Comparison of ENCODE assay signal across 36 cellular contexts in the genomic region with DNA sequence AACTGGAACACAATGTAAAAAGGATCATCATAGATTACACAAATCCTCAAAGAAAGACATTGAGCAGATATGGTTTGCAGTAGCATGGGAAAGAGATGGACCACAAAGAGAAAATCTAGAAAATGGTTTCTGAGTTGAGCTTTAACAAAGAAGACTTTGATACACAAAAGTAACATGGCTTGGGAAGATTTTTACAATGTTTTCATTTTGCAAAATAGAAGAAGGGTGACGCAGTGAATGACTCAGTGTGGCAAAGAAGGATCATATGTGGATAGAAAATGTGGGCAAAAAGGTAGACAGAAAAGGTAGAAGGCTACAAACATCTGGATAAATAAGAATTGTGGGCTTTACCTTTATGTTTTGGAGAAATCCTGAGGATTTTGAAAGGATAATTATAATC.
DNase-seq lines count a peak whose midpoint lies in the region; ATAC-seq, FAIRE-seq and TF ChIP-seq lines count a peak whose summit lies in the region.
"Had no signal": no experiment of that assay in that cellular context is flagged by ENCODE, and none has a peak within 500 bp of the region (broad histone marks: within the 10 kb centered on the region; RNA-seq: fewer than 3 reads in every experiment).

No MANE protein-coding gene starts in this region.

- H3K4me3 ChIP-seq in GM23338 (no peak overlapping the region), endothelial cell of umbilical vein (replicated peaks in 1 of 3; ENCODE audit: insufficient read depth in 1 of 3, low read depth in 1 of 3, low read length in 3 of 3) (no peak overlapping the region), mesenchymal stem cell (ENCODE audit: insufficient read depth in 1 of 2, low read depth in 1 of 2, low read length in 2 of 2) (no peak overlapping the region), GM23248 (no peak overlapping the region)
- H3K4me3 ChIP-seq: ascending aorta, esophagus squamous epithelium, left lung, pancreas, Peyer's patch, SJCRH30, upper lobe of right lung had no signal

- H3K4me1 ChIP-seq in GM23338 (ENCODE audit: insufficient read depth) (no peaks in the 10 kb centered on the region), endothelial cell of umbilical vein (ENCODE audit: control insufficient read depth, extremely low read depth, insufficient read depth, low read length) (no peaks in the 10 kb centered on the region), mesenchymal stem cell (ENCODE audit: control insufficient read depth, insufficient read depth, low read depth, low read length) (peaks cover 2% of the 10 kb centered on the region), GM23248 (ENCODE audit: insufficient read depth) (no peaks in the 10 kb centered on the region)
- H3K4me1 ChIP-seq: ascending aorta, esophagus squamous epithelium, left lung, pancreas, Peyer's patch, upper lobe of right lung had no signal

- no peak overlapping the region for H2BK12ac ChIP-seq in mesenchymal stem cell (ENCODE audit: low read length in 2 of 2)

- no peak overlapping the region for H2AK5ac ChIP-seq in mesenchymal stem cell (ENCODE audit: low read length, severe bottlenecking)

- TF ChIP-seq POLR2A in endothelial cell of umbilical vein (IDR thresholded peaks at IDR 0.05; ENCODE audit: low read depth, low read length): no peak

- no TSS peak for BruUV-seq in endothelial cell of umbilical vein (replicated peaks; lab: Mats Ljungman, UMichigan)

- intact Hi-C loops in endothelial cell of umbilical vein (cut with micrococcal nuclease) (no loop called here), Right ventricle myocardium inferior (cut with DNase I) (no loop called here)

- no peak for TF ChIP-seq CTCF in GM23338 (conservative IDR thresholded peaks at IDR 0.05; ENCODE audit: low read depth in 2 of 2)
- TF ChIP-seq CTCF in endothelial cell of umbilical vein (IDR thresholded peaks at IDR 0.05; ENCODE audit: extremely low read depth in 1 of 2, insufficient read depth in 1 of 2, low read depth in 1 of 2, low read length in 2 of 2): no peak
- no peak for TF ChIP-seq CTCF in type B pancreatic cell (conservative IDR thresholded peaks at IDR 0.05)

- no peak overlapping the region for H3K4me2 ChIP-seq in GM23338
- no peak overlapping the region for H3K4me2 ChIP-seq in endothelial cell of umbilical vein (ENCODE audit: insufficient read depth, low read length)
- no peak overlapping the region for H3K4me2 ChIP-seq in mesenchymal stem cell (ENCODE audit: low read length, poor library complexity, severe bottlenecking)
- H3K4me2 ChIP-seq in GM23248 (ENCODE audit: unreplicated experiment): no peak overlapping the region

- DNase-seq in GM23338 (ENCODE audit: low spot score): no peak
- DNase-seq in SK-MEL-5 (ENCODE audit: low read depth, low spot score): peak; percentile 41
- peak; percentile 1 for DNase-seq in endothelial cell of umbilical vein (ENCODE audit: low read depth, low spot score)
- DNase-seq in mesenchymal stem cell: peak; percentile 31
- no peak for DNase-seq in GM23248
- no peak for DNase-seq in Right ventricle myocardium inferior (ENCODE audit: missing footprints)
- DNase-seq in NCI-H146 treated with DMSO at 0.1 percent for 48 hours (lab: John Stamatoyannopoulos, UW; ENCODE audit: unreplicated experiment): no peak
- DNase-seq in type B pancreatic cell (ENCODE audit: extremely low spot score, unreplicated experiment): no peak
- DNase-seq: activated B cell treated with CpG ODN at 0.5 μM for 24 hours; activated gamma-delta T cell treated with Interleukin-2 at 50 U/mL for 16 hours; activated naive CD8-positive, alpha-beta T cell treated with anti-CD3 and anti-CD28 coated beads, Interleukin-2, amount 10 ng/mL, durations not matched to agents 7 days and 5 days; activated T-cell treated with anti-CD3 and anti-CD28 coated beads, Interleukin-2, amount 50 U/mL, for 48 hours; CD4-positive, alpha-beta T cell; cerebellar nuclear complex; DND-41; esophagus squamous epithelium; HFFc6; hypothalamus; left lung; mesendoderm; NCI-H1092; NCI-H187 treated with DMSO at 0.1 percent for 48 hours; NCI-H2171 treated with DMSO at 0.1 percent for 48 hours; NCI-H526; pancreas; Peyer's patch; retina; SJCRH30; stimulated activated naive B cell treated with anti-CD40 and anti-IgM and Interleukin-4, amounts not matched to agents 10 μg/mL and 1 μg/mL and 100 μg/mL, for 72 hours; substantia nigra; T-cell; upper lobe of right lung had no signal

- peak overlapping the region; percentile 61; the same call in 1 of the 2 replicates for H2AFZ ChIP-seq in GM23338
- H2AFZ ChIP-seq in endothelial cell of umbilical vein (ENCODE audit: low read depth, low read length): no peak overlapping the region
- no peak overlapping the region for H2AFZ ChIP-seq in mesenchymal stem cell (ENCODE audit: low read depth, low read length)
- H2AFZ ChIP-seq in GM23248: no peak overlapping the region

- H3K36me3 ChIP-seq in GM23338 (ENCODE audit: insufficient read depth) (no peaks in the 10 kb centered on the region), endothelial cell of umbilical vein (ENCODE audit: control insufficient read depth in 2 of 2, extremely low read depth in 1 of 2, insufficient read depth in 2 of 2, low read length in 2 of 2) (no peaks in the 10 kb centered on the region), mesenchymal stem cell (ENCODE audit: control insufficient read depth in 1 of 2, insufficient read depth in 2 of 2, low read depth in 1 of 2, low read length in 2 of 2) (no peaks in the 10 kb centered on the region), GM23248 (ENCODE audit: low read depth) (no peaks in the 10 kb centered on the region)
- H3K36me3 ChIP-seq: ascending aorta, esophagus squamous epithelium, left lung, pancreas, Peyer's patch, SJCRH30, upper lobe of right lung had no signal

- no peak overlapping the region for H3K4ac ChIP-seq in mesenchymal stem cell (ENCODE audit: low read depth in 1 of 2, low read length in 2 of 2)

- no peak overlapping the region for H2BK120ac ChIP-seq in mesenchymal stem cell (ENCODE audit: low read depth, low read length)

- no peak overlapping the region for H3K18ac ChIP-seq in mesenchymal stem cell (ENCODE audit: low read depth in 1 of 2, low read length in 2 of 2)

- H4K20me1 ChIP-seq in GM23338 (replicated peaks; ENCODE audit: insufficient read depth): no peaks in the 10 kb centered on the region
- H4K20me1 ChIP-seq in endothelial cell of umbilical vein (replicated peaks; ENCODE audit: control insufficient read depth, extremely low read depth, insufficient read depth, low read length): no peaks in the 10 kb centered on the region
- H4K20me1 ChIP-seq in GM23248 (ENCODE audit: insufficient read depth): no peaks in the 10 kb centered on the region

- H3K9me2 ChIP-seq in GM23338 (ENCODE audit: insufficient read depth) (peaks cover 5% of the 10 kb centered on the region; the same call in 1 of the 2 replicates), GM23248 (ENCODE audit: insufficient read depth) (no peaks in the 10 kb centered on the region)

- no peak for ATAC-seq in GM23338
- ATAC-seq in Right ventricle myocardium inferior: no peak
- ATAC-seq: left lung; pancreas; stimulated activated naive B cell treated with anti-CD40 and anti-IgM and Interleukin-4, amounts not matched to agents 10 μg/mL and 1 μg/mL and 100 μg/mL, for 72 hours; T-cell; upper lobe of right lung had no signal

- 49% methylated on average over 1 of the region's 1 CpG for WGBS in mesenchymal stem cell
- WGBS in GM23248 (ENCODE audit: low coverage in 1 of 2, low lambda C conversion rate in 2 of 2, missing lambda C conversion rate in 2 of 2), 2 experiments: 5 to 6% methylated on average over 1 of the region's 1 CpG

- H3K27me3 ChIP-seq in GM23338 (ENCODE audit: insufficient read depth) (no peaks in the 10 kb centered on the region), endothelial cell of umbilical vein (ENCODE audit: control insufficient read depth in 2 of 2, insufficient read depth in 2 of 2, low read length in 2 of 2) (no peaks in the 10 kb centered on the region), mesenchymal stem cell (ENCODE audit: control insufficient read depth in 1 of 2, insufficient read depth in 1 of 2, low read length in 2 of 2) (no peaks in the 10 kb centered on the region), GM23248 (replicated peaks; ENCODE audit: insufficient read depth) (no peaks in the 10 kb centered on the region)
- H3K27me3 ChIP-seq: ascending aorta, esophagus squamous epithelium, left lung, pancreas, Peyer's patch, SJCRH30, upper lobe of right lung had no signal

- peaks cover 4% of the 10 kb centered on the region; the same call in 1 of the 3 replicates for H3K9me3 Mint-ChIP-seq in GM23338
- no peaks in the 10 kb centered on the region for H3K9me3 Mint-ChIP-seq in type B pancreatic cell
- H3K9me3 Mint-ChIP-seq: activated naive CD8-positive, alpha-beta T cell treated with anti-CD3 and anti-CD28 coated beads, Interleukin-2, amount 10 ng/mL, durations not matched to agents 7 days and 5 days; stimulated activated naive B cell treated with anti-CD40 and anti-IgM and Interleukin-4, amounts not matched to agents 10 μg/mL and 1 μg/mL and 100 μg/mL, for 72 hours had no signal

- no peak for FAIRE-seq in endothelial cell of umbilical vein (lab: Jason Lieb, UNC)
- FAIRE-seq: D721Med, H1, pancreas had no signal

- H4K8ac ChIP-seq in mesenchymal stem cell (ENCODE audit: low read length): no peak overlapping the region

- no peak overlapping the region for H3K14ac ChIP-seq in mesenchymal stem cell (ENCODE audit: low read length in 2 of 2)

- peaks cover 2% of the 10 kb centered on the region for H3K27me3 Mint-ChIP-seq in GM23338 (ENCODE audit: insufficient read depth, low read depth, poor library complexity)
- no peaks in the 10 kb centered on the region for H3K27me3 Mint-ChIP-seq in type B pancreatic cell
- H3K27me3 Mint-ChIP-seq: activated B cell treated with CpG ODN at 0.5 μM for 24 hours; activated naive CD8-positive, alpha-beta T cell treated with anti-CD3 and anti-CD28 coated beads, Interleukin-2, amount 10 ng/mL, durations not matched to agents 7 days and 5 days; CD4-positive, alpha-beta T cell; stimulated activated naive B cell treated with anti-CD40 and anti-IgM and Interleukin-4, amounts not matched to agents 10 μg/mL and 1 μg/mL and 100 μg/mL, for 72 hours; T-cell had no signal

- no peak overlapping the region for H2BK15ac ChIP-seq in mesenchymal stem cell (ENCODE audit: low read depth, poor library complexity, severe bottlenecking)

- H3K27ac Mint-ChIP-seq in GM23338 (no peak overlapping the region; the same call in 1 of the 2 replicates), type B pancreatic cell (no peak overlapping the region)
- H3K27ac Mint-ChIP-seq: activated B cell treated with CpG ODN at 0.5 μM for 24 hours; activated naive CD8-positive, alpha-beta T cell treated with anti-CD3 and anti-CD28 coated beads, Interleukin-2, amount 10 ng/mL, durations not matched to agents 7 days and 5 days; CD4-positive, alpha-beta T cell; HFFc6; stimulated activated naive B cell treated with anti-CD40 and anti-IgM and Interleukin-4, amounts not matched to agents 10 μg/mL and 1 μg/mL and 100 μg/mL, for 72 hours; T-cell had no signal

- H3K36me3 Mint-ChIP-seq in GM23338 (ENCODE audit: low read depth) (0 out of 3 replicates have a peak, but pooled peaks cover 4% of the 10 kb centered on the region), type B pancreatic cell (no peaks in the 10 kb centered on the region)
- H3K36me3 Mint-ChIP-seq: activated naive CD8-positive, alpha-beta T cell treated with anti-CD3 and anti-CD28 coated beads, Interleukin-2, amount 10 ng/mL, durations not matched to agents 7 days and 5 days; stimulated activated naive B cell treated with anti-CD40 and anti-IgM and Interleukin-4, amounts not matched to agents 10 μg/mL and 1 μg/mL and 100 μg/mL, for 72 hours; T-cell had no signal

- H3K9ac ChIP-seq in endothelial cell of umbilical vein (replicated peaks; ENCODE audit: extremely low read depth, insufficient read depth, low read length) (no peak overlapping the region), mesenchymal stem cell (ENCODE audit: low read length) (no peak overlapping the region), GM23248 (no peak overlapping the region)

- in situ Hi-C loops in SK-MEL-5 (cut with HindIII; ENCODE audit: low pct_unique_long_range_greater_than_20kb, low sequenced_read_pairs) (no loop called here), GM23248 (cut with MboI) (no loop called here)

- dilution Hi-C loops in endothelial cell of umbilical vein (cut with MboI; ENCODE audit: extremely low pct_ligation_motif_present, low sequenced_read_pairs): no loop called here

- H3K79me2 ChIP-seq in GM23338 (replicated peaks; ENCODE audit: insufficient read depth): no peaks in the 10 kb centered on the region
- H3K79me2 ChIP-seq in endothelial cell of umbilical vein (ENCODE audit: control insufficient read depth, insufficient read depth, low read length): no peaks in the 10 kb centered on the region
- H3K79me2 ChIP-seq in GM23248 (ENCODE audit: insufficient read depth): no peaks in the 10 kb centered on the region

- no peak overlapping the region for H2BK5ac ChIP-seq in mesenchymal stem cell (ENCODE audit: low read depth, low read length, poor library complexity, severe bottlenecking)

- H3K9me1 ChIP-seq in endothelial cell of umbilical vein (replicated peaks; ENCODE audit: control insufficient read depth, extremely low read depth, insufficient read depth, low read length): no peaks in the 10 kb centered on the region

- POLR2A ChIA-PET in endothelial cell of umbilical vein (lab: Charles Lee): no interaction called here

- H3K4me3 Mint-ChIP-seq in GM23338 (no peak overlapping the region), type B pancreatic cell (no peak overlapping the region)
- H3K4me3 Mint-ChIP-seq: activated B cell treated with CpG ODN at 0.5 μM for 24 hours; activated naive CD8-positive, alpha-beta T cell treated with anti-CD3 and anti-CD28 coated beads, Interleukin-2, amount 10 ng/mL, durations not matched to agents 7 days and 5 days; CD4-positive, alpha-beta T cell; HFFc6; neural crest cell; stimulated activated naive B cell treated with anti-CD40 and anti-IgM and Interleukin-4, amounts not matched to agents 10 μg/mL and 1 μg/mL and 100 μg/mL, for 72 hours; T-cell had no signal

- H3F3A ChIP-seq in GM23338 (replicated peaks; ENCODE audit: low read depth) (no peaks in the 10 kb centered on the region), GM23248 (ENCODE audit: insufficient read depth) (no peaks in the 10 kb centered on the region)

- H3K23ac ChIP-seq in mesenchymal stem cell (ENCODE audit: low read length in 2 of 2): no peak overlapping the region

- CTCF ChIA-PET in endothelial cell of umbilical vein (lab: Charles Lee): no interaction called here

- no peak overlapping the region for H4K91ac ChIP-seq in mesenchymal stem cell (ENCODE audit: low read length)

- H3K27ac ChIP-seq in GM23338 (ENCODE audit: low read depth) (no peak overlapping the region), endothelial cell of umbilical vein (ENCODE audit: insufficient read depth, low read depth, low read length) (no peak overlapping the region), mesenchymal stem cell (ENCODE audit: low read length, poor library complexity, severe bottlenecking) (no peak overlapping the region), GM23248 (no peak overlapping the region)
- H3K27ac ChIP-seq: ascending aorta, esophagus squamous epithelium, left lung, pancreas, Peyer's patch, SJCRH30, upper lobe of right lung had no signal

- no peaks in the 10 kb centered on the region for H3K4me1 Mint-ChIP-seq in GM23338
- H3K4me1 Mint-ChIP-seq in type B pancreatic cell (ENCODE audit: unreplicated experiment): no peaks in the 10 kb centered on the region
- H3K4me1 Mint-ChIP-seq: activated B cell treated with CpG ODN at 0.5 μM for 24 hours; activated naive CD8-positive, alpha-beta T cell treated with anti-CD3 and anti-CD28 coated beads, Interleukin-2, amount 10 ng/mL, durations not matched to agents 7 days and 5 days; neural crest cell; stimulated activated naive B cell treated with anti-CD40 and anti-IgM and Interleukin-4, amounts not matched to agents 10 μg/mL and 1 μg/mL and 100 μg/mL, for 72 hours; T-cell had no signal

- H3K9me3 ChIP-seq in endothelial cell of umbilical vein (replicated peaks; ENCODE audit: control insufficient read depth, insufficient read depth, low read length): no peaks in the 10 kb centered on the region
- H3K9me3 ChIP-seq in mesenchymal stem cell (ENCODE audit: control insufficient read depth, low read length): no peaks in the 10 kb centered on the region
- H3K9me3 ChIP-seq in GM23248 (ENCODE audit: low read depth): no peaks in the 10 kb centered on the region
- H3K9me3 ChIP-seq: ascending aorta, esophagus squamous epithelium, pancreas, Peyer's patch, SJCRH30, upper lobe of right lung had no signal

- H3K79me1 ChIP-seq in mesenchymal stem cell (replicated peaks; ENCODE audit: low read length, poor library complexity, severe bottlenecking): no peaks in the 10 kb centered on the region

Comparison
In these comparisons a context has a peak if more than half of its experiments do, and no peak if none do; other contexts are left out.
1. DNase-seq: peak in SK-MEL-5 (single experiment), endothelial cell of umbilical vein (single experiment) and mesenchymal stem cell (single experiment); none in GM23338 (single experiment), GM23248 (single experiment), Right ventricle myocardium inferior (single experiment), NCI-H146 treated with DMSO at 0.1 percent for 48 hours (single experiment) and type B pancreatic cell (single experiment).